1 cellular context compared by ENCODE assay signal in the genomic region with DNA sequence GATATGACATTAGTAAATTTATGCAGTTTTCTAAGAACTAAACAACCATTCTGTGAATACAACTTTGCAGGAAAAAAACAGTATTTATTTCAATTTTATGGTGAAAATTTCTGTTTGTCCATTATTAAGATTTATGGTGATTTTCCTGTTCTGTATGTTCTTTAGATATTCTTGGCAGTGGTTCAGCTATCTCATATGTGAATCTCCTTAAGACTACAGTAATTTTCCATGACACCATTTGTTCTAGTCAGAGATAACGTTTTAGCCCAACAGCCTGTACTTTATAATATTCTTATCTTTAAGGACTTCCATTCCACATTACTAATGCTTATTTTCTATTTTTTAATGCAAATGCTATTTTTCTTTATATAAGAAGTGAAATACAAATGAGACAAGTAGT.
TF ChIP-seq lines count a peak whose summit lies in the region.

No MANE protein-coding gene starts in this region.

TF ChIP-seq in endothelial cell of umbilical vein, 7 proteins besides CTCF, POLR2A, EP300 and RAD21 (continued from another document):
- no peak for TF ChIP-seq POLR2AphosphoS5 (IDR thresholded peaks at IDR 0.05; ENCODE audit: insufficient read depth, low read depth, low read length)
